22 cellular contexts compared by ENCODE assay signal in the genomic region with DNA sequence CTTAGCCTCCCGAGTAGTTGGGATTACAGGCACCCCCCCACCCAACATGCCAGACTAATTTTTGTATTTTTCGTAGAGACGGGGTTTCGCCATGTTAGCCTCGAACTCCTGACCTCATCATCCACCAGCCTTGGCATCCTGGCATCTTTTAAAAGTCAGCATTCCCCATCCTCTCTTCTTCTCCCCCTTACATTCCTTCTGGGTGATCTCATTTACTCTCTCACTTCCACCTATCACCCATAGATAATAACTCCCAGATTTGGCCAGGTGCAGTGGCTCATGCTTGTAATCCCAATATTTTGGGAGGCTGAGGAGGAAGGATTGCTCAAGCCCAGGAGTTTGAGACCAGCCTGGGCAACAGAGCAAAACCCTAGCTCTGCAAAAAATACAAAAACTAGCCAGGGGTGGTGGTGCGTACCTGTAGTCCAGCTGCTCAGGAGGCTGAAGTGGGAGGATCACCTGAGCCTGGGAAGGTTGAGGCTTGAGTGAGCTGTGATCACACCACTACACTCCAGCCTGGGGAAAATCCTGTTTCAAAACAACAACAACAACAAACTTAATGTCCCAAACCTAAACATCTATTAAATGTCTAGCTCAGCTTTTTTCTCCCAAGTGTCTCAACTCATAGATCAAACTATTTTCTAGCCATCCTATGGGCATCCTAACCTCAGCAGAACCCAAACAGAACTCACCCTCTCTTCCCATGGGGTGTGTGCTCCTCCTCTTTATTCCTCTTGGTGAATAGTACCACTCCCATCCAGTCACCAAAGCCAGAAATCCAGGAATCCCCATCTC. TPM values are rescaled to one million over a fixed set of nuclear protein-coding genes. Genes with fewer than 3 reads are reported as not detected.
"Had no signal": no experiment of that assay in that cellular context is flagged by ENCODE, and none has a peak within 500 bp of the region (broad histone marks: within the 10 kb centered on the region; RNA-seq: fewer than 3 reads in every experiment).

No MANE protein-coding gene starts in this region.

- H3K9me3 ChIP-seq: uterus had no signal

- H3K27ac ChIP-seq: epithelial cell of prostate, foreskin keratinocyte, tibial nerve, uterus had no signal

- DNase-seq: activated CD4-positive, alpha-beta T cell treated with anti-CD3 and anti-CD28 coated beads, Interleukin-2, amount 10 ng/mL, durations not matched to agents 7 days and 5 days; activated CD8-positive, alpha-beta T cell treated with anti-CD3 and anti-CD28 coated beads, Interleukin-2, amount 10 ng/mL, durations not matched to agents 7 days and 5 days; activated naive CD4-positive, alpha-beta T cell treated with anti-CD3 and anti-CD28 coated beads for 36 hours; activated T-cell treated with anti-CD3 and anti-CD28 coated beads, Interleukin-2, amount 50 U/mL, for 24 hours; effector CD8-positive, alpha-beta T cell; foreskin keratinocyte; hypothalamus; nephron progenitor cell; stimulated activated CD4-positive, alpha-beta T cell treated with anti-CD3 and anti-CD28 coated beads, Interleukin-2, amount 100 ng/mL, for 24 hours; T-helper 1 cell; T1000; uterus had no signal

- H3K4me1 Mint-ChIP-seq: mesothelial cell of epicardium had no signal

- H3K27me3 Mint-ChIP-seq: activated CD4-positive, alpha-beta T cell treated with anti-CD3 and anti-CD28 coated beads, Interleukin-2, amount 10 ng/mL, durations not matched to agents 7 days and 5 days had no signal

- H3K4me3 ChIP-seq: lung, tibial nerve, uterus had no signal

- H3K4me3 Mint-ChIP-seq: activated CD4-positive, alpha-beta T cell treated with anti-CD3 and anti-CD28 coated beads, Interleukin-2, amount 10 ng/mL, durations not matched to agents 7 days and 5 days; activated CD8-positive, alpha-beta T cell treated with anti-CD3 and anti-CD28 coated beads, Interleukin-2, amount 10 ng/mL, durations not matched to agents 7 days and 5 days; activated naive CD4-positive, alpha-beta T cell treated with anti-CD3 and anti-CD28 coated beads for 36 hours; activated T-cell treated with anti-CD3 and anti-CD28 coated beads, Interleukin-2, amount 50 U/mL, for 24 hours; mesothelial cell of epicardium; nephron progenitor cell; stimulated activated naive CD8-positive, alpha-beta T cell treated with anti-CD3 and anti-CD28 coated beads, Interleukin-15, Interleukin-2, amounts not matched to agents 100 ng/mL and 50 ng/mL, for 24 hours had no signal

- H3K36me3 ChIP-seq: tibial nerve, uterus had no signal

- H3K36me3 Mint-ChIP-seq: mesothelial cell of epicardium had no signal

- H3K4me1 ChIP-seq: foreskin keratinocyte, tibial nerve, uterus had no signal

- H3K27ac Mint-ChIP-seq: activated CD4-positive, alpha-beta T cell treated with anti-CD3 and anti-CD28 coated beads, Interleukin-2, amount 10 ng/mL, durations not matched to agents 7 days and 5 days; activated CD8-positive, alpha-beta T cell treated with anti-CD3 and anti-CD28 coated beads, Interleukin-2, amount 10 ng/mL, durations not matched to agents 7 days and 5 days; activated naive CD4-positive, alpha-beta T cell treated with anti-CD3 and anti-CD28 coated beads for 36 hours; activated T-cell treated with anti-CD3 and anti-CD28 coated beads, Interleukin-2, amount 50 U/mL, for 24 hours; mesothelial cell of epicardium; nephron progenitor cell; stimulated activated naive CD8-positive, alpha-beta T cell treated with anti-CD3 and anti-CD28 coated beads, Interleukin-15, Interleukin-2, amounts not matched to agents 100 ng/mL and 50 ng/mL, for 24 hours had no signal

- ATAC-seq: activated CD4-positive, CD25-positive, alpha-beta regulatory T cell treated with anti-CD3 and anti-CD28 coated beads, Interleukin-2, amount 50 U/mL, for 24 hours; activated CD8-positive, alpha-beta T cell treated with anti-CD3 and anti-CD28 coated beads, Interleukin-2, amount 10 ng/mL, durations not matched to agents 7 days and 5 days; foreskin keratinocyte; left lobe of liver had no signal

- H3K27me3 ChIP-seq: foreskin keratinocyte, uterus had no signal

RNA-seq across cellular contexts. Expression of gene SSTR2, which starts 16.1 kb away (rescaled TPM):
- total RNA-seq: activated CD4-positive, alpha-beta T cell treated with anti-CD3 and anti-CD28 coated beads, Interleukin-2, amount 10 ng/mL, durations not matched to agents 7 days and 5 days; activated CD8-positive, alpha-beta T cell treated with anti-CD3 and anti-CD28 coated beads, Interleukin-2, amount 10 ng/mL, durations not matched to agents 7 days and 5 days; activated naive CD4-positive, alpha-beta T cell treated with anti-CD3 and anti-CD28 coated beads for 36 hours; bronchial epithelial cell; fibroblast of lung; foreskin keratinocyte had no signal
- polyA plus RNA-seq: fibroblast of lung, foreskin keratinocyte, keratinocyte had no signal
